Comparison of ENCODE assay signal across 10 cellular contexts in the genomic region with DNA sequence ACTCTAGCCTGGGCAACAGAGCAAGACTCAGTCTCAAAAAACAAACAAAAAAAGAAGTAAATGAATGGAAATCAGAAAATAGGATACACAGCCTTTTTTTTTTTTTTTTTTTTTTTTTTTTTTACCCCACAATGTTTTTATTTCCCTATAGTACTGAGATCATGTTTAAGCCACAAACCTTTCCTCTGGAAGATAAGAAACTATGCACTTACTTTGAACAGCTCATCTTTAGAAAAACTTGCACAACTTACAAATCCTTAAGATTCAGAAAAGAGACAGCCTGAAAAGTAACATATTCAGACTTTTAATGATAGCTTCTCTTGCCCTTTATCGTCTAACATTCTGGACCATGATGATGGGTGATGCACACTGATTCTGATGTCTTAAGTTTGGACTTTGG.
A peak's percentile ranks its signal among the peaks of the same experiment; 100 is the strongest.
DNase-seq lines count a peak whose midpoint lies in the region; TF ChIP-seq lines count a peak whose summit lies in the region.
"Had no signal": no experiment of that assay in that cellular context is flagged by ENCODE, and none has a peak within 500 bp of the region (broad histone marks: within the 10 kb centered on the region; RNA-seq: fewer than 3 reads in every experiment).

No MANE protein-coding gene starts in this region.

- WGBS in tibial nerve, 2 donors = 65 to 77% methylated on average over 1 of the region's 1 CpG

- peak overlapping the region; percentile 48 for H3K27ac Mint-ChIP-seq in activated naive CD4-positive, alpha-beta T cell treated with anti-CD3 and anti-CD28 coated beads, Interleukin-2, amount 50 U/mL, for 24 hours
- peak overlapping the region; percentile 75 for H3K27ac Mint-ChIP-seq in activated naive CD8-positive, alpha-beta T cell
- H3K27ac Mint-ChIP-seq in CD14-positive monocyte = no peak overlapping the region

- H3K27me3 Mint-ChIP-seq in activated naive CD4-positive, alpha-beta T cell treated with anti-CD3 and anti-CD28 coated beads, Interleukin-2, amount 50 U/mL, for 24 hours = no peaks in the 10 kb centered on the region
- no peaks in the 10 kb centered on the region for H3K27me3 Mint-ChIP-seq in activated naive CD8-positive, alpha-beta T cell
- peaks cover 0 to 3% (median 0%) of the 10 kb centered on the region in 3 donors for H3K27me3 Mint-ChIP-seq in CD14-positive monocyte (ENCODE audit: low read depth in 3 of 3)

- TF ChIP-seq POLR2A in tibial nerve (IDR thresholded peaks at IDR 0.05) = no peak

- H3K4me1 Mint-ChIP-seq in activated naive CD4-positive, alpha-beta T cell treated with anti-CD3 and anti-CD28 coated beads, Interleukin-2, amount 50 U/mL, for 24 hours = peaks cover 70% of the 10 kb centered on the region
- peaks cover 62% of the 10 kb centered on the region for H3K4me1 Mint-ChIP-seq in activated naive CD8-positive, alpha-beta T cell (ENCODE audit: low read depth)
- peaks cover under 1% of the 10 kb centered on the region for H3K4me1 Mint-ChIP-seq in CD14-positive monocyte

- peaks cover 12% of the 10 kb centered on the region for H3K36me3 Mint-ChIP-seq in activated naive CD4-positive, alpha-beta T cell treated with anti-CD3 and anti-CD28 coated beads, Interleukin-2, amount 50 U/mL, for 24 hours
- peaks cover 14% of the 10 kb centered on the region for H3K36me3 Mint-ChIP-seq in activated naive CD8-positive, alpha-beta T cell
- peaks cover 36 to 82% of the 10 kb centered on the region in 2 donors for H3K36me3 Mint-ChIP-seq in CD14-positive monocyte

- no peak for DNase-seq in activated naive CD4-positive, alpha-beta T cell treated with Interleukin-2 at 50 U/mL for 16 hours
- DNase-seq in fibroblast of pulmonary artery (ENCODE audit: low read depth) = peak; percentile 40
- no peak for DNase-seq in tibial nerve (ENCODE audit: low spot score in 2 of 2)
- DNase-seq in CD14-positive monocyte (ENCODE audit: low spot score) = no peak
- DNase-seq in HT-29 (ENCODE audit: low spot score) = no peak
- DNase-seq in effector CD8-positive, alpha-beta T cell (lab: John Stamatoyannopoulos, UW) = no peak
- DNase-seq: amniotic stem cell, NCI-H2029 treated with DMSO at 0.1 percent for 48 hours had no signal

- H3K9me3 ChIP-seq in tibial nerve = no peaks in the 10 kb centered on the region

- peaks cover 0 to 25% (median 0%) of the 10 kb centered on the region in 3 donors for H3K36me3 ChIP-seq in tibial nerve

- TF ChIP-seq CTCF in fibroblast of pulmonary artery (IDR thresholded peaks at IDR 0.05; ENCODE audit: low read length, missing control alignments) = no peak
- TF ChIP-seq CTCF in tibial nerve (IDR thresholded peaks at IDR 0.05) = no peak
- TF ChIP-seq CTCF in CD14-positive monocyte (IDR thresholded peaks at IDR 0.05) = no peak

- H3K9me3 Mint-ChIP-seq in activated naive CD4-positive, alpha-beta T cell treated with anti-CD3 and anti-CD28 coated beads, Interleukin-2, amount 50 U/mL, for 24 hours = no peaks in the 10 kb centered on the region
- H3K9me3 Mint-ChIP-seq in activated naive CD8-positive, alpha-beta T cell (ENCODE audit: low read depth) = no peaks in the 10 kb centered on the region
- H3K9me3 Mint-ChIP-seq in CD14-positive monocyte = peaks cover 0 to 5% (median 0%) of the 10 kb centered on the region in 7 donors

- peak overlapping the region in 3 of 4 donors; percentile 30 to 60 (median 52) for H3K27ac ChIP-seq in tibial nerve

- peak overlapping the region; percentile 12 for H3K4me3 Mint-ChIP-seq in activated naive CD4-positive, alpha-beta T cell treated with anti-CD3 and anti-CD28 coated beads, Interleukin-2, amount 50 U/mL, for 24 hours
- H3K4me3 Mint-ChIP-seq in activated naive CD8-positive, alpha-beta T cell = peak overlapping the region; percentile 24
- H3K4me3 Mint-ChIP-seq in CD14-positive monocyte = no peak overlapping the region

- H3K4me1 ChIP-seq in tibial nerve = peaks cover 0 to 29% (median 12%) of the 10 kb centered on the region in 4 donors

- intact Hi-C loops in CD14-positive monocyte (cut with micrococcal nuclease) = no loop called here

- TF ChIP-seq EP300 in tibial nerve (IDR thresholded peaks at IDR 0.05) = no peak

- no peak overlapping the region for H3K4me3 ChIP-seq in fibroblast of pulmonary artery (replicated peaks; ENCODE audit: low read depth, low read length)
- no peak overlapping the region for H3K4me3 ChIP-seq in tibial nerve

- no peaks in the 10 kb centered on the region for H3K27me3 ChIP-seq in tibial nerve

Comparison
In these comparisons a context has a peak if more than half of its experiments do, and no peak if none do; other contexts are left out.
1. H3K27ac Mint-ChIP-seq: peak in activated naive CD4-positive, alpha-beta T cell treated with anti-CD3 and anti-CD28 coated beads, Interleukin-2, amount 50 U/mL, for 24 hours (single experiment) and activated naive CD8-positive, alpha-beta T cell (single experiment); none in CD14-positive monocyte (0 of 7).
2. H3K4me3 Mint-ChIP-seq: peak in activated naive CD4-positive, alpha-beta T cell treated with anti-CD3 and anti-CD28 coated beads, Interleukin-2, amount 50 U/mL, for 24 hours (single experiment) and activated naive CD8-positive, alpha-beta T cell (single experiment); none in CD14-positive monocyte (0 of 2).